ENCODE assay signal across 1 cellular context in genomic region chr17:81511800-81512559, GRCh38.
TF ChIP-seq lines count a peak whose summit lies in the region.

No MANE protein-coding gene starts in this region.

TF ChIP-seq in HepG2, 621 proteins besides CTCF, POLR2A, EP300 and RAD21 (continued from another document and continues in another):
- no peak for TF ChIP-seq ZNF460 (CRISPR knock-in tag; IDR thresholded peaks at IDR 0.05; ENCODE audit: borderline replicate concordance)
- TF ChIP-seq ZNF607 (CRISPR knock-in tag; IDR thresholded peaks at IDR 0.05; ENCODE audit: borderline replicate concordance) = no peak
- no peak for TF ChIP-seq ZBTB26 (CRISPR knock-in tag; IDR thresholded peaks at IDR 0.05; ENCODE audit: borderline replicate concordance)
- TF ChIP-seq KAT8 (CRISPR knock-in tag; IDR thresholded peaks at IDR 0.05) = no peak
- TF ChIP-seq ZNF841 (CRISPR knock-in tag; IDR thresholded peaks at IDR 0.05; ENCODE audit: borderline replicate concordance) = no peak; the same call in 1 of the 2 replicates
- peak; percentile 60; the same call in 1 of the 2 replicates for TF ChIP-seq ZNF160 (CRISPR knock-in tag; IDR thresholded peaks at IDR 0.05)
- no peak for TF ChIP-seq HIVEP1 (CRISPR knock-in tag; IDR thresholded peaks at IDR 0.05)
- TF ChIP-seq MZF1 (CRISPR knock-in tag; IDR thresholded peaks at IDR 0.05; ENCODE audit: borderline replicate concordance) = no peak
- no peak for TF ChIP-seq FOSL2 (CRISPR knock-in tag; IDR thresholded peaks at IDR 0.05)
- TF ChIP-seq ZNF333 (CRISPR knock-in tag; IDR thresholded peaks at IDR 0.05; ENCODE audit: borderline replicate concordance) = peak; percentile 63; the same call in 1 of the 2 replicates
- no peak for TF ChIP-seq ZFP62 (CRISPR knock-in tag; IDR thresholded peaks at IDR 0.05)
- no peak for TF ChIP-seq PHF5A (CRISPR knock-in tag; IDR thresholded peaks at IDR 0.05; ENCODE audit: low read depth, unreplicated experiment)
- TF ChIP-seq ZNF296 (CRISPR knock-in tag; conservative IDR thresholded peaks at IDR 0.05) = no peak
- TF ChIP-seq MNT (IDR thresholded peaks at IDR 0.05) = no peak
- TF ChIP-seq MED8 (CRISPR knock-in tag; IDR thresholded peaks at IDR 0.05; ENCODE audit: insufficient replicate concordance) = no peak
- no peak for TF ChIP-seq ATAD3A (CRISPR knock-in tag; IDR thresholded peaks at IDR 0.05)
- TF ChIP-seq ZNF839 (CRISPR knock-in tag; IDR thresholded peaks at IDR 0.05; ENCODE audit: borderline replicate concordance) = no peak
- no peak; the same call in 1 of the 2 replicates for TF ChIP-seq THYN1 (CRISPR knock-in tag; IDR thresholded peaks at IDR 0.05; ENCODE audit: borderline replicate concordance, low read depth)
- no peak for TF ChIP-seq SIN3B (IDR thresholded peaks at IDR 0.05; ENCODE audit: low read length)
- TF ChIP-seq POGK (CRISPR knock-in tag; conservative IDR thresholded peaks at IDR 0.05) = no peak; the same call in 1 of the 2 replicates
- TF ChIP-seq ZNF543 (CRISPR knock-in tag; IDR thresholded peaks at IDR 0.05) = 0 out of 2 replicates have a peak, but pooled peaks have one; percentile 40
- no peak for TF ChIP-seq STAT5B (CRISPR knock-in tag; IDR thresholded peaks at IDR 0.05)
- no peak for TF ChIP-seq ATF1 (CRISPR knock-in tag; IDR thresholded peaks at IDR 0.05)
- TF ChIP-seq ZNF260 (CRISPR knock-in tag; IDR thresholded peaks at IDR 0.05; ENCODE audit: borderline replicate concordance, low read depth) = no peak
- no peak for TF ChIP-seq ZBTB20 (CRISPR knock-in tag; IDR thresholded peaks at IDR 0.05; ENCODE audit: borderline replicate concordance, low read depth)
- TF ChIP-seq ZNF556 (CRISPR knock-in tag; IDR thresholded peaks at IDR 0.05; ENCODE audit: borderline replicate concordance) = no peak
- TF ChIP-seq ZNF660 (CRISPR knock-in tag; IDR thresholded peaks at IDR 0.05; ENCODE audit: borderline replicate concordance, low read depth) = no peak; the same call in 1 of the 2 replicates
- no peak for TF ChIP-seq PRDM10 (CRISPR knock-in tag; IDR thresholded peaks at IDR 0.05; ENCODE audit: low read depth)
- TF ChIP-seq KLF6 (CRISPR knock-in tag; IDR thresholded peaks at IDR 0.05) = no peak
- 0 out of 2 replicates have a peak, but pooled peaks have one; percentile 20 for TF ChIP-seq ZNF17 (CRISPR knock-in tag; IDR thresholded peaks at IDR 0.05)
- peak; percentile 69 for TF ChIP-seq RBM39 (IDR thresholded peaks at IDR 0.05; ENCODE audit: low read depth, low read length, poor library complexity, severe bottlenecking)
- no peak for TF ChIP-seq PCBP2 (optimal IDR thresholded peaks at IDR 0.05; ENCODE audit: low read depth, low read length, poor library complexity, severe bottlenecking)
- TF ChIP-seq ZSCAN21 (CRISPR knock-in tag; IDR thresholded peaks at IDR 0.05; ENCODE audit: borderline replicate concordance) = no peak; the same call in 1 of the 2 replicates
- TF ChIP-seq ZNF775 (CRISPR knock-in tag; IDR thresholded peaks at IDR 0.05; ENCODE audit: borderline replicate concordance) = 0 out of 2 replicates have a peak, but pooled peaks have one; percentile 51
- 0 out of 2 replicates have a peak, but pooled peaks have one; percentile 43 for TF ChIP-seq ZNF335 (CRISPR knock-in tag; IDR thresholded peaks at IDR 0.05)
- no peak for TF ChIP-seq PATZ1 (CRISPR knock-in tag; IDR thresholded peaks at IDR 0.05)
- TF ChIP-seq TEF (CRISPR knock-in tag; IDR thresholded peaks at IDR 0.05) = 0 out of 2 replicates have a peak, but pooled peaks have one; percentile 51
- TF ChIP-seq KMT2B (CRISPR knock-in tag; IDR thresholded peaks at IDR 0.05) = no peak; the same call in 1 of the 2 replicates
- no peak for TF ChIP-seq ZNF644 (CRISPR knock-in tag; IDR thresholded peaks at IDR 0.05; ENCODE audit: low read depth)
- peak; percentile 68; the same call in 1 of the 2 replicates for TF ChIP-seq ZNF674 (CRISPR knock-in tag; IDR thresholded peaks at IDR 0.05; ENCODE audit: low read depth)
- TF ChIP-seq ZBTB7B (CRISPR knock-in tag; IDR thresholded peaks at IDR 0.05) = no peak
- TF ChIP-seq POLR2AphosphoS5 (IDR thresholded peaks at IDR 0.05; ENCODE audit: low read depth, low read length) = no peak; the same call in 1 of the 2 replicates
- TF ChIP-seq SAP130 (CRISPR knock-in tag; IDR thresholded peaks at IDR 0.05; ENCODE audit: low read depth) = no peak
- TF ChIP-seq MATR3 (CRISPR knock-in tag; IDR thresholded peaks at IDR 0.05) = no peak
- TF ChIP-seq ZNF281 (CRISPR knock-in tag; IDR thresholded peaks at IDR 0.05; ENCODE audit: borderline replicate concordance) = no peak
- no peak; the same call in 1 of the 2 replicates for TF ChIP-seq ZNF264 (CRISPR knock-in tag; IDR thresholded peaks at IDR 0.05)
- 0 out of 2 replicates have a peak, but pooled peaks have one; percentile 42 for TF ChIP-seq NR0B2 (CRISPR knock-in tag; IDR thresholded peaks at IDR 0.05)
- TF ChIP-seq RFXAP (CRISPR knock-in tag; IDR thresholded peaks at IDR 0.05; ENCODE audit: borderline replicate concordance) = no peak; the same call in 1 of the 2 replicates
- peak; percentile 16; the same call in 1 of the 2 replicates for TF ChIP-seq ZNF766 (CRISPR knock-in tag; IDR thresholded peaks at IDR 0.05; ENCODE audit: borderline replicate concordance)
- TF ChIP-seq ATF7-NPFF (CRISPR knock-in tag; IDR thresholded peaks at IDR 0.05; ENCODE audit: low read depth) = no peak
- no peak for TF ChIP-seq LCORL (IDR thresholded peaks at IDR 0.05)
- peak; percentile 55 for TF ChIP-seq LCORL (CRISPR knock-in tag; IDR thresholded peaks at IDR 0.05)
- no peak for TF ChIP-seq KDM1A (CRISPR knock-in tag; IDR thresholded peaks at IDR 0.05)
- no peak for TF ChIP-seq NBN (conservative IDR thresholded peaks at IDR 0.05)
- no peak for TF ChIP-seq ZNF614 (CRISPR knock-in tag; IDR thresholded peaks at IDR 0.05; ENCODE audit: borderline replicate concordance)
- 0 out of 2 replicates have a peak, but pooled peaks have one; percentile 35 for TF ChIP-seq CREB1 (IDR thresholded peaks at IDR 0.05)
- no peak for TF ChIP-seq CREB1 (CRISPR knock-in tag; IDR thresholded peaks at IDR 0.05)
- TF ChIP-seq ZBTB3 (CRISPR knock-in tag; IDR thresholded peaks at IDR 0.05; ENCODE audit: borderline replicate concordance, low read depth) = no peak
- peak; percentile 20; the same call in 1 of the 2 replicates for TF ChIP-seq NKX3-1 (CRISPR knock-in tag; IDR thresholded peaks at IDR 0.05)
- TF ChIP-seq ZNF550 (CRISPR knock-in tag; IDR thresholded peaks at IDR 0.05; ENCODE audit: borderline replicate concordance) = no peak
- TF ChIP-seq ZNF782 (CRISPR knock-in tag; IDR thresholded peaks at IDR 0.05; ENCODE audit: borderline replicate concordance) = no peak; the same call in 1 of the 2 replicates
- no peak for TF ChIP-seq KLF9 (CRISPR knock-in tag; IDR thresholded peaks at IDR 0.05; ENCODE audit: low read depth)
